Comparison of ENCODE assay signal across 9 cellular contexts in genomic region chr12:55891310-55891709, GRCh38. TPM values are rescaled to one million over a fixed set of nuclear protein-coding genes. Genes with fewer than 3 reads are reported as not detected.
"Had no signal": no experiment of that assay in that cellular context is flagged by ENCODE, and none has a peak within 500 bp of the region (broad histone marks: within the 10 kb centered on the region; RNA-seq: fewer than 3 reads in every experiment).

No MANE protein-coding gene starts in this region.

- H3K27me3 Mint-ChIP-seq: IgD-negative memory B cell had no signal

- ATAC-seq: HepG2 had no signal

- DNase-seq: IMR-90, KBM-7, KG1 had no signal

- H3K4me3 Mint-ChIP-seq: IgD-negative memory B cell had no signal

- H3K27ac ChIP-seq: HL-60, KMS-11 had no signal

- FAIRE-seq: HepG2, HTR-8/SVneo had no signal

- H3K4me2 ChIP-seq: KMS-11 had no signal

- H3K9ac ChIP-seq: KMS-11 had no signal

- H3K9me3 Mint-ChIP-seq: IgD-negative memory B cell had no signal

- H3K4me1 Mint-ChIP-seq: IgD-negative memory B cell had no signal

RNA-seq across cellular contexts. Expression of gene MMP19, which starts 48.6 kb away (rescaled TPM):
- total RNA-seq: HT-29 had no signal
- polyA plus RNA-seq: IgD-negative memory B cell had no signal
